Comparison of ENCODE assay signal across 29 cellular contexts in genomic region chr19:32453736-32454135, GRCh38. TPM values are rescaled to one million over a fixed set of nuclear protein-coding genes. Genes with fewer than 3 reads are reported as not detected.
DNase-seq lines count a peak whose midpoint lies in the region; FAIRE-seq and TF ChIP-seq lines count a peak whose summit lies in the region.
"Had no signal": no experiment of that assay in that cellular context is flagged by ENCODE, and none has a peak within 500 bp of the region (broad histone marks: within the 10 kb centered on the region; RNA-seq: fewer than 3 reads in every experiment).

No MANE protein-coding gene starts in this region.

- H3K9ac ChIP-seq in endothelial cell of umbilical vein (replicated peaks; ENCODE audit: extremely low read depth, insufficient read depth, low read length) = no peak overlapping the region

- H3K9me1 ChIP-seq in endothelial cell of umbilical vein (replicated peaks; ENCODE audit: control insufficient read depth, extremely low read depth, insufficient read depth, low read length) = no peaks in the 10 kb centered on the region

- H3K4me2 ChIP-seq in endothelial cell of umbilical vein (ENCODE audit: insufficient read depth, low read length) = no peak overlapping the region

- no peak overlapping the region for H3K4me3 ChIP-seq in endothelial cell of umbilical vein (replicated peaks in 1 of 3; ENCODE audit: insufficient read depth in 1 of 3, low read depth in 1 of 3, low read length in 3 of 3)
- H3K4me3 ChIP-seq: breast epithelium, left lung, ovary, Peyer's patch, spleen, testis had no signal

- peaks cover 10% of the 10 kb centered on the region for H3K4me1 ChIP-seq in endothelial cell of umbilical vein (ENCODE audit: control insufficient read depth, extremely low read depth, insufficient read depth, low read length)
- H3K4me1 ChIP-seq: breast epithelium, left lung, Peyer's patch, spleen, testis had no signal

- no TSS peak for BruUV-seq in endothelial cell of umbilical vein (replicated peaks; lab: Mats Ljungman, UMichigan)

- H3K79me2 ChIP-seq in endothelial cell of umbilical vein (ENCODE audit: control insufficient read depth, insufficient read depth, low read length) = no peaks in the 10 kb centered on the region

- H3K9me3 ChIP-seq in endothelial cell of umbilical vein (replicated peaks; ENCODE audit: control insufficient read depth, insufficient read depth, low read length) = no peaks in the 10 kb centered on the region
- H3K9me3 ChIP-seq: breast epithelium, left lung, ovary, Peyer's patch, spleen, testis had no signal

- dilution Hi-C loops in endothelial cell of umbilical vein (cut with MboI; ENCODE audit: extremely low pct_ligation_motif_present, low sequenced_read_pairs) = no loop called here

- no peaks in the 10 kb centered on the region for H3K36me3 ChIP-seq in endothelial cell of umbilical vein (ENCODE audit: control insufficient read depth in 2 of 2, extremely low read depth in 1 of 2, insufficient read depth in 2 of 2, low read length in 2 of 2)
- H3K36me3 ChIP-seq: breast epithelium, ovary had no signal

- TF ChIP-seq CTCF in endothelial cell of umbilical vein (IDR thresholded peaks at IDR 0.05; ENCODE audit: extremely low read depth in 1 of 2, insufficient read depth in 1 of 2, low read depth in 1 of 2, low read length in 2 of 2) = no peak

- peak; percentile 56 for DNase-seq in ELR (ENCODE audit: low read depth)
- peak; percentile 6 for DNase-seq in SW480 (ENCODE audit: low spot score)
- DNase-seq in endothelial cell of umbilical vein (ENCODE audit: low read depth, low spot score) = peak; percentile 21
- DNase-seq in iris pigment epithelial cell (ENCODE audit: low read depth) = peak; percentile 62
- DNase-seq in NCI-H1092 treated with DMSO at 0.1 percent for 48 hours (lab: John Stamatoyannopoulos, UW) = no peak
- no peak for DNase-seq in NCI-H2196 treated with DMSO at 0.1 percent for 48 hours (lab: John Stamatoyannopoulos, UW; ENCODE audit: unreplicated experiment)
- DNase-seq in NCI-H510A (lab: John Stamatoyannopoulos, UW) = no peak
- no peak for DNase-seq in DMS79 (lab: John Stamatoyannopoulos, UW)
- DNase-seq: activated CD4-positive, alpha-beta T cell treated with anti-CD3 and anti-CD28 coated beads for 36 hours; activated CD8-positive, alpha-beta T cell treated with anti-CD3 and anti-CD28 coated beads for 36 hours; activated naive CD4-positive, alpha-beta T cell treated with anti-CD3 and anti-CD28 coated beads, Interleukin-2, amount 10 ng/mL, durations not matched to agents 7 days and 5 days; effector memory CD8-positive, alpha-beta T cell; GOT3; left lung; mesendoderm; NCI-H1105 treated with DMSO at 0.1 percent for 48 hours; NCI-H1930; NCI-H2227 treated with DMSO at 0.1 percent for 48 hours; NCI-H69; ovary; Peyer's patch; SHP77 treated with DMSO at 0.1 percent for 48 hours; spleen; stimulated activated CD4-positive, alpha-beta T cell treated with anti-CD3 and anti-CD28 coated beads, Interleukin-2, amount 100 ng/mL, for 24 hours; T-helper 9 cell; testis had no signal

- no peaks in the 10 kb centered on the region for H4K20me1 ChIP-seq in endothelial cell of umbilical vein (replicated peaks; ENCODE audit: control insufficient read depth, extremely low read depth, insufficient read depth, low read length)

- FAIRE-seq in endothelial cell of umbilical vein (lab: Jason Lieb, UNC) = no peak
- FAIRE-seq: colon had no signal

- H3K27me3 ChIP-seq in endothelial cell of umbilical vein (ENCODE audit: control insufficient read depth in 2 of 2, insufficient read depth in 2 of 2, low read length in 2 of 2) = no peaks in the 10 kb centered on the region
- H3K27me3 ChIP-seq: breast epithelium, left lung, ovary, Peyer's patch, spleen, testis had no signal

- intact Hi-C loops in endothelial cell of umbilical vein (cut with micrococcal nuclease) = no loop called here

- CTCF ChIA-PET in endothelial cell of umbilical vein (lab: Charles Lee) = no interaction called here

- no peak overlapping the region for H2AFZ ChIP-seq in endothelial cell of umbilical vein (ENCODE audit: low read depth, low read length)

- H3K27ac ChIP-seq in endothelial cell of umbilical vein (ENCODE audit: insufficient read depth, low read depth, low read length) = peak overlapping the region; percentile 89
- H3K27ac ChIP-seq: breast epithelium, left lung, ovary, Peyer's patch, spleen, testis, VCaP had no signal

- no peak for TF ChIP-seq POLR2A in endothelial cell of umbilical vein (IDR thresholded peaks at IDR 0.05; ENCODE audit: low read depth, low read length)

- POLR2A ChIA-PET in endothelial cell of umbilical vein (lab: Charles Lee) = no interaction called here

TF ChIP-seq in endothelial cell of umbilical vein, 7 proteins besides CTCF, POLR2A, EP300 and RAD21:
- TF ChIP-seq GATA2 (IDR thresholded peaks at IDR 0.05; ENCODE audit: insufficient read depth, insufficient read length, low read depth, low read length) (no peak), EZH2 (IDR thresholded peaks at IDR 0.05; ENCODE audit: borderline replicate concordance, low read depth, low read length, severe bottlenecking) (no peak), POLR2AphosphoS5 (IDR thresholded peaks at IDR 0.05; ENCODE audit: insufficient read depth, low read depth, low read length) (no peak), MYC (IDR thresholded peaks at IDR 0.05; ENCODE audit: low read depth, low read length) (no peak), JUN (IDR thresholded peaks at IDR 0.05; ENCODE audit: borderline replicate concordance, insufficient read depth, insufficient read length, low read depth) (peak; percentile 20), FOS (IDR thresholded peaks at IDR 0.05; ENCODE audit: borderline replicate concordance, insufficient read depth, low read length) (peak; percentile 29)
- TF ChIP-seq, protein P1, sequence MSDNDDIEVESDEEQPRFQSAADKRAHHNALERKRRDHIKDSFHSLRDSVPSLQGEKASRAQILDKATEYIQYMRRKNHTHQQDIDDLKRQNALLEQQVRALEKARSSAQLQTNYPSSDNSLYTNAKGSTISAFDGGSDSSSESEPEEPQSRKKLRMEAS (IDR thresholded peaks at IDR 0.05; ENCODE audit: insufficient read depth, insufficient read length) = no peak

RNA-seq across cellular contexts. Expression of gene DPY19L3, which starts 48.2 kb away (rescaled TPM):
- 39.3 and 39.5 TPM in 2 replicates for total RNA-seq in endothelial cell of umbilical vein
- polyA plus RNA-seq in endothelial cell of umbilical vein = 26.2 and 36.1 TPM in 2 replicates
- polyA plus RNA-seq in endothelial cell of umbilical vein (2011; cell fraction: cytosol; rRNA removed) = 20.8 and 22.1 TPM in 2 replicates
- polyA plus RNA-seq in endothelial cell of umbilical vein (2011; cell fraction: nucleus; rRNA removed) = 141 and 143 TPM in 2 replicates
- polyA plus RNA-seq in endothelial cell of umbilical vein (2012) = 14.9 and 16.9 TPM in 2 replicates
- polyA minus RNA-seq in endothelial cell of umbilical vein = 45.2 and 69.5 TPM in 2 replicates
- polyA minus RNA-seq in endothelial cell of umbilical vein (2011; cell fraction: cytosol; rRNA and poly(A)+ RNA removed) = 15.3 TPM
- 64.1 and 97.8 TPM in 2 replicates for polyA minus RNA-seq in endothelial cell of umbilical vein (2011; cell fraction: nucleus; rRNA and poly(A)+ RNA removed)

Comparison
In these comparisons a context has a peak if more than half of its experiments do, and no peak if none do; other contexts are left out.
1. DNase-seq: peak in ELR (single experiment), SW480 (single experiment), endothelial cell of umbilical vein (single experiment) and iris pigment epithelial cell (single experiment); none in NCI-H1092 treated with DMSO at 0.1 percent for 48 hours (single experiment), NCI-H2196 treated with DMSO at 0.1 percent for 48 hours (single experiment), NCI-H510A (single experiment) and DMS79 (single experiment).